In the genomic region with DNA sequence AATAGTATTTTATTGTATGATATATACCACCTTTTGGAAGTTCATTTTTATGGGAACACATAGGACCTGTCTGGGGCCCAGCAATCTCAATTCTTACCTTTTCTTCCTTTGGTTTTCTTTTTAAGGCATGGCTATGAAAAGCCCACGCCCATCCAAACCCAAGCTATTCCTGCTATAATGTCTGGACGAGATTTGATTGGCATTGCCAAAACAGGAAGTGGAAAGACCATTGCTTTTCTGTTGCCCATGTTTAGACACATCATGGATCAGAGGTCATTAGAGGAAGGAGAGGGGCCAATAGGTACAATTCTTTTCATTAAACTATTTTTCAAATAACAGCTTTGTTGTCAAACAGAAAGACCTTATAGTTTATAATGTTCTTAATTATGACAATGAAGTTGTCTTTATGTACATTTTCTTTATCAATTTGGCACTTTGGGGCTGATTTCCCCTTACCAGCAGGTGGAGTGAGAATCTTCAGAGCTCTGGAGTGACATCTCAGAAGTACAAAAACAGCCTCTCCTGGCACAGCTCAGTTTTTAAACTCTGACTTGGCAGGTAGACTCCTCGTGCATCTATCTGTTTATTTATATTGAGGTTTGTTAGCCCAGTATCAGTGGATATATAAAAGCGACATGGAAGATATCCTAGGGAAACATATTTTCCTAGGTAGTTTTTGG, we compare ENCODE assay signal across 10 cellular contexts. TPM values are rescaled to one million over a fixed set of nuclear protein-coding genes. Genes with fewer than 3 reads are reported as not detected.
DNase-seq lines count a peak whose midpoint lies in the region; ATAC-seq, FAIRE-seq and TF ChIP-seq lines count a peak whose summit lies in the region.
"Had no signal": no experiment of that assay in that cellular context is flagged by ENCODE, and none has a peak within 500 bp of the region (broad histone marks: within the 10 kb centered on the region; RNA-seq: fewer than 3 reads in every experiment).

No MANE protein-coding gene starts in this region.

- WGBS in SK-N-SH (ENCODE audit: low lambda C conversion rate), result 79% methylated on average over 4 of the region's 4 CpGs
- 59 to 69% (median 60%) methylated on average over 4 of the region's 4 CpGs for WGBS in small intestine, 3 donors

- H3K9me3 ChIP-seq in SK-N-SH, result no peaks in the 10 kb centered on the region
- H3K9me3 ChIP-seq in OCI-LY1 (ENCODE audit: low read length), result no peaks in the 10 kb centered on the region
- no peaks in the 10 kb centered on the region for H3K9me3 ChIP-seq in small intestine (ENCODE audit: control insufficient read depth, low read depth)

- H3K27ac ChIP-seq in SK-N-SH (ENCODE audit: low read depth in 2 of 2, low read length in 1 of 2) (peak overlapping the region in 1 of 2 experiments; percentile 17; a peak in 2 of 4 replicates), OCI-LY1 (ENCODE audit: low read depth, low read length, poor library complexity, severe bottlenecking) (peak overlapping the region; percentile 35), small intestine (ENCODE audit: low read depth in 1 of 2, low read length in 1 of 2) (no peak overlapping the region)

- H3K4me3 ChIP-seq in SK-N-SH (ENCODE audit: low read depth in 2 of 2, low read length in 1 of 2) (no peak overlapping the region), OCI-LY1 (ENCODE audit: low read depth, low read length, poor library complexity, severe bottlenecking) (no peak overlapping the region), epithelial cell of proximal tubule (ENCODE audit: low read depth, low read length) (no peak overlapping the region), small intestine (ENCODE audit: low read depth in 1 of 2, low read length in 2 of 2) (no peak overlapping the region)

- H3K4me2 ChIP-seq in SK-N-SH (no peak overlapping the region), OCI-LY1 (ENCODE audit: low read length) (no peak overlapping the region)

- no peaks in the 10 kb centered on the region for H3K9me2 ChIP-seq in SK-N-SH
- H3K9me2 ChIP-seq in OCI-LY1 (ENCODE audit: low read depth, low read length), result no peaks in the 10 kb centered on the region

- H3K27me3 ChIP-seq in SK-N-SH (ENCODE audit: insufficient read depth) (no peaks in the 10 kb centered on the region), OCI-LY1 (ENCODE audit: insufficient read depth, low read length) (no peaks in the 10 kb centered on the region), small intestine (ENCODE audit: control insufficient read depth in 2 of 2, insufficient read depth in 2 of 2, low read length in 2 of 2) (no peaks in the 10 kb centered on the region)

- H4K20me1 ChIP-seq in SK-N-SH (ENCODE audit: insufficient read depth) (no peaks in the 10 kb centered on the region), OCI-LY1 (ENCODE audit: insufficient read depth, low read length) (no peaks in the 10 kb centered on the region)

- CTCF ChIA-PET in SK-N-SH (lab: Yijun Ruan, JAX), result interaction anchor here (1.0 kb wide), 1 partner anchor 36 kb away, joined by 3 read pairs; no protein-coding TSS in a partner anchor

- TF ChIP-seq RAD21 in SK-N-SH (IDR thresholded peaks at IDR 0.05; ENCODE audit: low read length), result no peak

- H3K4me1 ChIP-seq in SK-N-SH (ENCODE audit: control insufficient read depth in 1 of 2, insufficient read depth in 2 of 2, low read depth in 1 of 2, low read length in 1 of 2) (no peaks in the 10 kb centered on the region), OCI-LY1 (ENCODE audit: insufficient read depth, low read length, severe bottlenecking) (no peaks in the 10 kb centered on the region), small intestine (ENCODE audit: control insufficient read depth in 2 of 2, insufficient read depth in 1 of 2, low read depth in 1 of 2, low read length in 1 of 2) (no peaks in the 10 kb centered on the region)

- H3K9ac ChIP-seq in SK-N-SH (no peak overlapping the region), OCI-LY1 (ENCODE audit: low read length) (no peak overlapping the region)

- FAIRE-seq in small intestine (lab: Jason Lieb, UNC), result no peak

- H3K36me3 ChIP-seq in SK-N-SH (replicated peaks in 1 of 2; ENCODE audit: control insufficient read depth in 1 of 2, insufficient read depth in 2 of 2, low read length in 1 of 2) (peaks cover 59 to 61% of the 10 kb centered on the region in 2 experiments), OCI-LY1 (ENCODE audit: insufficient read depth, low read length) (peaks cover 83% of the 10 kb centered on the region), small intestine (ENCODE audit: control insufficient read depth in 2 of 2, insufficient read depth in 2 of 2, low read length in 2 of 2) (peaks cover 14% of the 10 kb centered on the region in 2 donors)

- H3F3A ChIP-seq in SK-N-SH (replicated peaks; ENCODE audit: insufficient read depth) (peaks cover 18% of the 10 kb centered on the region), OCI-LY1 (ENCODE audit: insufficient read depth, low read length) (no peaks in the 10 kb centered on the region)

- POLR2A ChIA-PET in SK-N-SH (lab: Yijun Ruan, JAX), result no interaction called here

- H2AFZ ChIP-seq in SK-N-SH (ENCODE audit: low read depth), result no peak overlapping the region
- no peak overlapping the region for H2AFZ ChIP-seq in OCI-LY1 (ENCODE audit: low read length)

- H3K79me2 ChIP-seq in SK-N-SH (ENCODE audit: insufficient read depth) (peaks cover 10% of the 10 kb centered on the region; the same call in 1 of the 2 replicates), OCI-LY1 (ENCODE audit: insufficient read depth, low read length) (no peaks in the 10 kb centered on the region)

- DNase-seq in SK-N-SH (no peak), epithelial cell of proximal tubule (ENCODE audit: low read depth) (no peak), small intestine (peak; percentile 8), dedifferentiated amniotic fluid mesenchymal stem cell (ENCODE audit: extremely low spot score) (no peak)
- DNase-seq: left ventricle myocardium superior, NCI-H1694 treated with DMSO at 0.1 percent for 48 hours had no signal

- ATAC-seq in SK-N-SH treated with all-trans-retinoic acid at 6 μM for 48 hours (no peak), GM21529 (IDR thresholded peaks at IDR 0.05; ENCODE audit: unreplicated experiment) (no peak), HG03460 (IDR thresholded peaks at IDR 0.05; ENCODE audit: unreplicated experiment) (no peak)
- ATAC-seq: left ventricle myocardium superior had no signal

- no peak for TF ChIP-seq EP300 in SK-N-SH (IDR thresholded peaks at IDR 0.05; ENCODE audit: borderline replicate concordance in 1 of 2, low read depth in 1 of 2, low read length in 1 of 2)

- TF ChIP-seq CTCF in SK-N-SH (IDR thresholded peaks at IDR 0.05), result peak; percentile 45
- TF ChIP-seq CTCF in OCI-LY1 (IDR thresholded peaks at IDR 0.05; ENCODE audit: low read length), result peak; percentile 42; the same call in 1 of the 2 replicates
- peak; percentile 45 for TF ChIP-seq CTCF in epithelial cell of proximal tubule (conservative IDR thresholded peaks at IDR 0.05; ENCODE audit: low read depth, low read length)

TF ChIP-seq in SK-N-SH, 30 proteins besides CTCF, POLR2A, EP300 and RAD21 (continues in another document):
- TF ChIP-seq FOSL2 (IDR thresholded peaks at IDR 0.05; ENCODE audit: borderline replicate concordance, low read depth), result no peak
- TF ChIP-seq, protein P1, sequence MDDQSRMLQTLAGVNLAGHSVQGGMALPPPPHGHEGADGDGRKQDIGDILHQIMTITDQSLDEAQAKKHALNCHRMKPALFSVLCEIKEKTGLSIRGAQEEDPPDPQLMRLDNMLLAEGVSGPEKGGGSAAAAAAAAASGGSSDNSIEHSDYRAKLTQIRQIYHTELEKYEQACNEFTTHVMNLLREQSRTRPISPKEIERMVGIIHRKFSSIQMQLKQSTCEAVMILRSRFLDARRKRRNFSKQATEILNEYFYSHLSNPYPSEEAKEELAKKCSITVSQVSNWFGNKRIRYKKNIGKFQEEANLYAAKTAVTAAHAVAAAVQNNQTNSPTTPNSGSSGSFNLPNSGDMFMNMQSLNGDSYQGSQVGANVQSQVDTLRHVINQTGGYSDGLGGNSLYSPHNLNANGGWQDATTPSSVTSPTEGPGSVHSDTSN (IDR thresholded peaks at IDR 0.05), result no peak
- TF ChIP-seq, protein P2, sequence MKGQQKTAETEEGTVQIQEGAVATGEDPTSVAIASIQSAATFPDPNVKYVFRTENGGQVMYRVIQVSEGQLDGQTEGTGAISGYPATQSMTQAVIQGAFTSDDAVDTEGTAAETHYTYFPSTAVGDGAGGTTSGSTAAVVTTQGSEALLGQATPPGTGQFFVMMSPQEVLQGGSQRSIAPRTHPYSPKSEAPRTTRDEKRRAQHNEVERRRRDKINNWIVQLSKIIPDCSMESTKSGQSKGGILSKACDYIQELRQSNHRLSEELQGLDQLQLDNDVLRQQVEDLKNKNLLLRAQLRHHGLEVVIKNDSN (IDR thresholded peaks at IDR 0.05; ENCODE audit: borderline replicate concordance, low read depth), result no peak
- no peak for TF ChIP-seq GABPA (IDR thresholded peaks at IDR 0.05; ENCODE audit: low read depth)

TF ChIP-seq in SK-N-SH treated with all-trans-retinoic acid at 6 μM for 48 hours, 23 proteins besides CTCF, POLR2A, EP300 and RAD21:
- TF ChIP-seq ZNF70 (CRISPR knock-in tag; IDR thresholded peaks at IDR 0.05) (no peak), ZNF8 (CRISPR knock-in tag; IDR thresholded peaks at IDR 0.05) (no peak)
TF ChIP-seq in SK-N-SH treated with all-trans-retinoic acid at 6 μM for 48 hours: peak in this region for 0.

RNA-seq across cellular contexts. Expression of a gene that starts 25.8 kb away (rescaled TPM):
- polyA plus RNA-seq in SK-N-SH (2012; rRNA removed) (20.3 and 22.6 TPM in 2 replicates), small intestine (10 to 100 TPM; 17.0 to 21.2 (median 19.4) TPM)
- 19.5 and 23.3 TPM in 2 replicates for polyA plus RNA-seq in SK-N-SH (2012; cell fraction: cytosol; rRNA removed)
- 31.7 and 51.8 TPM in 2 replicates for polyA plus RNA-seq in SK-N-SH (2012; cell fraction: nucleus; rRNA removed)
- total RNA-seq in epithelial cell of proximal tubule, result 30.4 and 35.0 TPM in 2 replicates

RNA-seq across cellular contexts. Expression of a gene that starts 46.0 kb away (rescaled TPM):
- polyA plus RNA-seq in SK-N-SH (2012; rRNA removed), result 11.9 and 16.9 TPM in 2 replicates
- 24.7 and 29.6 TPM in 2 replicates for polyA plus RNA-seq in SK-N-SH (2012; cell fraction: cytosol; rRNA removed)
- 4.4 and 6.8 TPM in 2 replicates for polyA plus RNA-seq in SK-N-SH (2012; cell fraction: nucleus; rRNA removed)
- total RNA-seq in epithelial cell of proximal tubule, result 20.6 and 24.8 TPM in 2 replicates
- 10 to 100 TPM; 42.2 to 80.0 (median 62.8) TPM for polyA plus RNA-seq in small intestine
